ENCODE assay signal across 8 cellular contexts in genomic region chr10:14971867-14972448, GRCh38. TPM values are rescaled to one million over a fixed set of nuclear protein-coding genes. Genes with fewer than 3 reads are reported as not detected.
DNase-seq lines count a peak whose midpoint lies in the region; ATAC-seq and TF ChIP-seq lines count a peak whose summit lies in the region.

No MANE protein-coding gene starts in this region.

- H3K27me3 ChIP-seq in SK-N-SH (ENCODE audit: insufficient read depth) (no peaks in the 10 kb centered on the region), mesenchymal stem cell (ENCODE audit: control insufficient read depth in 1 of 2, insufficient read depth in 1 of 2, low read length in 2 of 2) (peaks cover 0 to 7% of the 10 kb centered on the region in 2 experiments)

- H3K9me3 Mint-ChIP-seq in brain: peaks cover 0 to 3% (median 0%) of the 10 kb centered on the region in 5 experiments

- no peak for TF ChIP-seq EP300 in SK-N-SH (IDR thresholded peaks at IDR 0.05; ENCODE audit: borderline replicate concordance in 1 of 2, low read depth in 1 of 2, low read length in 1 of 2)

- no peaks in the 10 kb centered on the region for H3K79me2 ChIP-seq in SK-N-SH (ENCODE audit: insufficient read depth)

- no peak overlapping the region for H3K4me3 Mint-ChIP-seq in brain

- no peaks in the 10 kb centered on the region for H3K36me3 ChIP-seq in SK-N-SH (replicated peaks in 1 of 2; ENCODE audit: control insufficient read depth in 1 of 2, insufficient read depth in 2 of 2, low read length in 1 of 2)
- no peaks in the 10 kb centered on the region for H3K36me3 ChIP-seq in mesenchymal stem cell (ENCODE audit: control insufficient read depth in 1 of 2, insufficient read depth in 2 of 2, low read depth in 1 of 2, low read length in 2 of 2)

- H2BK5ac ChIP-seq in mesenchymal stem cell (ENCODE audit: low read depth, low read length, poor library complexity, severe bottlenecking): no peak overlapping the region

- H3K23ac ChIP-seq in mesenchymal stem cell (ENCODE audit: low read length in 2 of 2): no peak overlapping the region

- peak overlapping the region; percentile 56; the same call in 1 of the 2 replicates for H2AFZ ChIP-seq in SK-N-SH (ENCODE audit: low read depth)
- no peak overlapping the region for H2AFZ ChIP-seq in mesenchymal stem cell (ENCODE audit: low read depth, low read length)

- no peaks in the 10 kb centered on the region for H3F3A ChIP-seq in SK-N-SH (replicated peaks; ENCODE audit: insufficient read depth)

- no peak overlapping the region for H2AK5ac ChIP-seq in mesenchymal stem cell (ENCODE audit: low read length, severe bottlenecking)

- H3K4me3 ChIP-seq in SK-N-SH (ENCODE audit: low read depth in 2 of 2, low read length in 1 of 2) (no peak overlapping the region), mesenchymal stem cell (ENCODE audit: insufficient read depth in 1 of 2, low read depth in 1 of 2, low read length in 2 of 2) (no peak overlapping the region)

- H3K9me2 ChIP-seq in SK-N-SH: no peaks in the 10 kb centered on the region

- POLR2A ChIA-PET in SK-N-SH (lab: Yijun Ruan, JAX): interaction anchor here (0.7 to 0.8 kb wide), 2 partner anchors 12 to 134 kb away, joined by 3 to 4 read pairs; partner anchors contain the start of genes CDNF, HSPA14, MEIG1 and MSANTD7

- H2BK12ac ChIP-seq in mesenchymal stem cell (ENCODE audit: low read length in 2 of 2): no peak overlapping the region

- H3K27me3 Mint-ChIP-seq in brain: no peaks in the 10 kb centered on the region

- no peaks in the 10 kb centered on the region for H4K20me1 ChIP-seq in SK-N-SH (ENCODE audit: insufficient read depth)

- no peak overlapping the region for H3K27ac ChIP-seq in SK-N-SH (ENCODE audit: low read depth in 2 of 2, low read length in 1 of 2)
- H3K27ac ChIP-seq in mesenchymal stem cell (ENCODE audit: low read length, poor library complexity, severe bottlenecking): no peak overlapping the region

- H2BK15ac ChIP-seq in mesenchymal stem cell (ENCODE audit: low read depth, poor library complexity, severe bottlenecking): no peak overlapping the region

- H3K9ac ChIP-seq in SK-N-SH (no peak overlapping the region), mesenchymal stem cell (ENCODE audit: low read length) (no peak overlapping the region)

- no peak overlapping the region for H3K14ac ChIP-seq in mesenchymal stem cell (ENCODE audit: low read length in 2 of 2)

- no peaks in the 10 kb centered on the region for H3K9me3 ChIP-seq in SK-N-SH
- no peaks in the 10 kb centered on the region for H3K9me3 ChIP-seq in mesenchymal stem cell (ENCODE audit: control insufficient read depth, low read length)

- CTCF ChIA-PET in SK-N-SH (lab: Yijun Ruan, JAX): interaction anchor here (0.6 to 1.7 kb wide), 21 partner anchors 9 to 1395 kb away, joined by 3 to 9 read pairs (median 3); partner anchors contain the start of gene MEIG1

- no peaks in the 10 kb centered on the region for H3K79me1 ChIP-seq in mesenchymal stem cell (replicated peaks; ENCODE audit: low read length, poor library complexity, severe bottlenecking)

- H4K91ac ChIP-seq in mesenchymal stem cell (ENCODE audit: low read length): no peak overlapping the region

- no peak overlapping the region for H3K4ac ChIP-seq in mesenchymal stem cell (ENCODE audit: low read depth in 1 of 2, low read length in 2 of 2)

- peak; percentile 70 for TF ChIP-seq RAD21 in SK-N-SH (IDR thresholded peaks at IDR 0.05; ENCODE audit: low read length)

- H3K4me2 ChIP-seq in SK-N-SH (no peak overlapping the region), mesenchymal stem cell (ENCODE audit: low read length, poor library complexity, severe bottlenecking) (no peak overlapping the region)

- WGBS in SK-N-SH (ENCODE audit: low lambda C conversion rate): 54% methylated on average over 4 of the region's 4 CpGs
- 53% methylated on average over 2 of the region's 4 CpGs for WGBS in mesenchymal stem cell

- no peak overlapping the region for H3K27ac Mint-ChIP-seq in brain

- DNase-seq in NCI-H2171 treated with DMSO at 0.1 percent for 48 hours (lab: John Stamatoyannopoulos, UW) (peak; percentile 1), NCI-H2171 (lab: John Stamatoyannopoulos, UW) (no peak), SK-N-SH (no peak), mesenchymal stem cell (peak; percentile 39)

- no peak overlapping the region for H3K18ac ChIP-seq in mesenchymal stem cell (ENCODE audit: low read depth in 1 of 2, low read length in 2 of 2)

- no peak overlapping the region for H2BK120ac ChIP-seq in mesenchymal stem cell (ENCODE audit: low read depth, low read length)

- no peaks in the 10 kb centered on the region for H3K4me1 Mint-ChIP-seq in brain

- H3K36me3 Mint-ChIP-seq in brain: no peaks in the 10 kb centered on the region

- H3K4me1 ChIP-seq in SK-N-SH (ENCODE audit: control insufficient read depth in 1 of 2, insufficient read depth in 2 of 2, low read depth in 1 of 2, low read length in 1 of 2): peaks cover 0 to 3% of the 10 kb centered on the region in 2 experiments; a peak in 1 of 4 replicates
- no peaks in the 10 kb centered on the region for H3K4me1 ChIP-seq in mesenchymal stem cell (ENCODE audit: control insufficient read depth, insufficient read depth, low read depth, low read length)

- no peak overlapping the region for H4K8ac ChIP-seq in mesenchymal stem cell (ENCODE audit: low read length)

- no peak for ATAC-seq in HG03196 (IDR thresholded peaks at IDR 0.05; ENCODE audit: unreplicated experiment)
- ATAC-seq in HG03108 (IDR thresholded peaks at IDR 0.05; ENCODE audit: unreplicated experiment): no peak
- ATAC-seq in GM21529 (IDR thresholded peaks at IDR 0.05; ENCODE audit: unreplicated experiment): no peak

- TF ChIP-seq CTCF in SK-N-SH (IDR thresholded peaks at IDR 0.05) (peak; percentile 68), brain (conservative IDR thresholded peaks at IDR 0.05) (peak; percentile 42 to 68)

TF ChIP-seq in SK-N-SH, 30 proteins besides CTCF, POLR2A, EP300 and RAD21:
- peak; percentile 33; the same call in 1 of the 2 replicates for TF ChIP-seq SMC3 (IDR thresholded peaks at IDR 0.05; ENCODE audit: low read depth, low read length)
- TF ChIP-seq CHD2 (IDR thresholded peaks at IDR 0.05; ENCODE audit: low read length, partially characterized antibody): no peak

RNA-seq across cellular contexts. Expression of gene MEIG1, which starts 12.8 kb away (rescaled TPM):
- polyA plus RNA-seq in SK-N-SH (2012; rRNA removed) (0.42 and 0.43 TPM in 2 replicates), brain (ENCODE audit: insufficient read depth, low read depth, low replicate concordance) (0.88 TPM)
- polyA plus RNA-seq in SK-N-SH (2012; cell fraction: cytosol; rRNA removed): 0.62 and 0.82 TPM in 2 replicates
- polyA plus RNA-seq in SK-N-SH (2012; cell fraction: nucleus; rRNA removed): 0.49 TPM in 1 of 2 replicates, not detected in the other
- 0.21 TPM for polyA plus RNA-seq in mesenchymal stem cell (2013, experiment 1 of 2)
- 0.21 TPM for polyA plus RNA-seq in mesenchymal stem cell (2013, experiment 2 of 2)

RNA-seq across cellular contexts. Expression of gene DCLRE1C, which starts 18.1 kb away (rescaled TPM):
- 2.5 and 3.0 TPM in 2 replicates for polyA plus RNA-seq in SK-N-SH (2012; rRNA removed)
- polyA plus RNA-seq in SK-N-SH (2012; cell fraction: cytosol; rRNA removed): 2.6 TPM in 2 replicates
- 4.2 and 9.4 TPM in 2 replicates for polyA plus RNA-seq in SK-N-SH (2012; cell fraction: nucleus; rRNA removed)
- polyA plus RNA-seq in brain (ENCODE audit: insufficient read depth, low read depth, low replicate concordance): 4.3 TPM
- 6.4 TPM for polyA plus RNA-seq in mesenchymal stem cell (2013, experiment 1 of 2)
- polyA plus RNA-seq in mesenchymal stem cell (2013, experiment 2 of 2): 6.6 TPM

Comparison
In these comparisons a context has a peak if more than half of its experiments do, and no peak if none do; other contexts are left out.
1. DNase-seq: peak in NCI-H2171 treated with DMSO at 0.1 percent for 48 hours (single experiment) and mesenchymal stem cell (single experiment); none in NCI-H2171 (single experiment) and SK-N-SH (single experiment).